In the genomic region with DNA sequence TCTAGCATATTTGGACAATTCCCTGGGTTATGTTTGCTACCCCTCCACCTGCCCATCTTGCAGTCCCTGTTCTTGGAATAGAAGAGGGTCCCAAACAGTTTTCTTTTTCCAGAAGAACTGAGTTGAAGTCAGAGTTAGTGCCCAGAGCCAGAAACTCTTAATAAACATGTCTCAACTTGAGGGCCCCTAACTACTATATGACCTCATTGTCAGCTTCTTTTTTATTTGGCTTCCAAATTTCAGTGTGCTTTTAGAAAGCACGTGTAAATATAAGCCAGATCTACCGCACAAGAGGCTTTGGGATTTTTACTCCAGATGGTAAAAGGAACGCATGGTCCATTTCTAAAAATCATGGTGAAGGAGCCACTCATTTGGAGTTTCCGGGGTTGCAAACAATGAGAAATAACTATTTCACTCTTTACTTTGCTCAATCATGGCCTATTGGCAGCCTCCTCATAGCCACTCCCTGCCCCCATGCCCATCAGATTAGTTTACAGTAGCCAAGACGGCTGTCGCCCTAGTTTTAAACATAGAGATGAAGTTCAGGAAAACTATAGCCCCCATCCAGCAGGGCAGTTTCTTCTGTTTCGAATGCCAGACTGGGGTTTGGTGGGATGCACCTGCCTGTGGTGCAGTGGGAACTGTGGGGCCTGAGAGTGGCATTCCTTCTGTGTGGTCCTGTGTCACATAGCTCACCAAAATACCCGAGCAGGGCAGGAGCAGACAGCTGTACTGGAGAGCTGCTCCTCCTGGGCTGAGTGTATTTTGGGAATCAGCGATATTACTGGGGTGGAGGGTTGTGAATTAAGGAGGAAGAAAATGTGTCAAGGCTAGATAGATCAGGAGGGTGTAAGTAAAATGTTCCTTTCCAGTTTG, we compare ENCODE assay signal across 10 cellular contexts. TPM values are rescaled to one million over a fixed set of nuclear protein-coding genes. Genes with fewer than 3 reads are reported as not detected.
DNase-seq lines count a peak whose midpoint lies in the region; ATAC-seq and TF ChIP-seq lines count a peak whose summit lies in the region.
"Had no signal": no experiment of that assay in that cellular context is flagged by ENCODE, and none has a peak within 500 bp of the region (broad histone marks: within the 10 kb centered on the region; RNA-seq: fewer than 3 reads in every experiment).

No MANE protein-coding gene starts in this region.

- DNase-seq in activated CD4-positive, alpha-beta T cell treated with anti-CD3 and anti-CD28 coated beads, Interleukin-2, amount 10 ng/mL, durations not matched to agents 24 days and 14 days = no peak
- no peak for DNase-seq in activated CD4-positive, alpha-beta T cell treated with anti-CD3 and anti-CD28 coated beads, Interleukin-2, amount 50 U/mL, for 1 hour
- DNase-seq in glutamatergic neuron = no peak
- DNase-seq in sigmoid colon = no peak
- no peak for DNase-seq in testis
- DNase-seq in stimulated activated CD8-positive, alpha-beta memory T cell treated with anti-CD3 and anti-CD28 coated beads, Interleukin-4, amount 100 ng/mL, for 48 hours = no peak
- DNase-seq: SIG-M5; stimulated activated CD4-positive, alpha-beta T cell treated with anti-CD3 and anti-CD28 coated beads, Interleukin-4, amount 100 ng/mL, for 24 hours had no signal

- no peaks in the 10 kb centered on the region for H3K36me3 ChIP-seq in sigmoid colon
- no peaks in the 10 kb centered on the region for H3K36me3 ChIP-seq in testis (ENCODE audit: low read depth, missing control alignments)

- H3K9me3 ChIP-seq in sigmoid colon (no peaks in the 10 kb centered on the region), testis (no peaks in the 10 kb centered on the region)

- H3K4me3 ChIP-seq in sigmoid colon = no peak overlapping the region
- no peak overlapping the region for H3K4me3 ChIP-seq in testis

- H3K27me3 ChIP-seq in sigmoid colon = no peaks in the 10 kb centered on the region
- no peaks in the 10 kb centered on the region for H3K27me3 ChIP-seq in testis

- H3K9me3 Mint-ChIP-seq in activated CD4-positive, alpha-beta T cell treated with anti-CD3 and anti-CD28 coated beads, Interleukin-2, amount 10 ng/mL, durations not matched to agents 24 days and 14 days = no peaks in the 10 kb centered on the region
- H3K9me3 Mint-ChIP-seq in glutamatergic neuron (ENCODE audit: unreplicated experiment) = peaks cover 6% of the 10 kb centered on the region

- TF ChIP-seq CTCF in VCaP (conservative IDR thresholded peaks at IDR 0.05) (no peak), glutamatergic neuron (IDR thresholded peaks at IDR 0.05; ENCODE audit: partially characterized antibody, unreplicated experiment) (no peak), sigmoid colon (IDR thresholded peaks at IDR 0.05) (no peak), testis (IDR thresholded peaks at IDR 0.05) (no peak)

- peaks cover 0 to 24% (median 17%) of the 10 kb centered on the region in 4 donors for H3K4me1 ChIP-seq in sigmoid colon
- no peaks in the 10 kb centered on the region for H3K4me1 ChIP-seq in testis

- ATAC-seq in HG03439 (IDR thresholded peaks at IDR 0.05; ENCODE audit: unreplicated experiment) = no peak

- WGBS in sigmoid colon, 2 donors = 73 to 84% methylated on average over 9 of the region's 9 CpGs
- WGBS in testis, 2 donors = 43 to 46% methylated on average over 9 of the region's 9 CpGs

- intact Hi-C loops in activated CD4-positive, alpha-beta T cell treated with anti-CD3 and anti-CD28 coated beads, Interleukin-2, amount 10 ng/mL, durations not matched to agents 24 days and 14 days (cut with micrococcal nuclease) = loop anchor here (5.0 kb wide), 1 partner anchor 60 kb away; a partner anchor contains a TSS
- intact Hi-C loops in sigmoid colon (cut with DNase I) (loop anchor here (2.0 kb wide), 2 partner anchors 45 to 113 kb away; no protein-coding TSS in a partner anchor), testis (cut with DNase I; ENCODE audit: low total_unique reads) (no loop called here)

- no peak for TF ChIP-seq EP300 in sigmoid colon (IDR thresholded peaks at IDR 0.05)

- peaks cover 17% of the 10 kb centered on the region for H3K4me1 Mint-ChIP-seq in activated CD4-positive, alpha-beta T cell treated with anti-CD3 and anti-CD28 coated beads, Interleukin-2, amount 10 ng/mL, durations not matched to agents 24 days and 14 days
- peaks cover 41% of the 10 kb centered on the region for H3K4me1 Mint-ChIP-seq in glutamatergic neuron (ENCODE audit: low read depth, unreplicated experiment)

- peak overlapping the region; percentile 79 for H3K27ac ChIP-seq in VCaP
- peak overlapping the region; percentile 76 to 88 (median 86) for H3K27ac ChIP-seq in sigmoid colon
- no peak overlapping the region for H3K27ac ChIP-seq in testis

- no peaks in the 10 kb centered on the region for H3K36me3 Mint-ChIP-seq in activated CD4-positive, alpha-beta T cell treated with anti-CD3 and anti-CD28 coated beads, Interleukin-2, amount 10 ng/mL, durations not matched to agents 24 days and 14 days (ENCODE audit: low read depth)
- H3K36me3 Mint-ChIP-seq in glutamatergic neuron (ENCODE audit: unreplicated experiment) = peaks cover 7% of the 10 kb centered on the region

- no peak for TF ChIP-seq POLR2A in sigmoid colon (IDR thresholded peaks at IDR 0.05)
- TF ChIP-seq POLR2A in testis (IDR thresholded peaks at IDR 0.05) = no peak

- no peak overlapping the region for H3K27ac Mint-ChIP-seq in activated CD4-positive, alpha-beta T cell treated with anti-CD3 and anti-CD28 coated beads, Interleukin-2, amount 10 ng/mL, durations not matched to agents 24 days and 14 days
- H3K27ac Mint-ChIP-seq in glutamatergic neuron (ENCODE audit: unreplicated experiment) = no peak overlapping the region

- peak overlapping the region; percentile 86 for H3K4me3 Mint-ChIP-seq in activated CD4-positive, alpha-beta T cell treated with anti-CD3 and anti-CD28 coated beads, Interleukin-2, amount 10 ng/mL, durations not matched to agents 24 days and 14 days
- peak overlapping the region; percentile 96 for H3K4me3 Mint-ChIP-seq in glutamatergic neuron (ENCODE audit: unreplicated experiment)

- H3K27me3 Mint-ChIP-seq in activated CD4-positive, alpha-beta T cell treated with anti-CD3 and anti-CD28 coated beads, Interleukin-2, amount 10 ng/mL, durations not matched to agents 24 days and 14 days = peaks cover 58% of the 10 kb centered on the region
- peaks cover 2% of the 10 kb centered on the region for H3K27me3 Mint-ChIP-seq in glutamatergic neuron (ENCODE audit: unreplicated experiment)

RNA-seq across cellular contexts. Expression of a gene that starts 1.7 kb away (rescaled TPM):
- total RNA-seq in activated CD4-positive, alpha-beta T cell treated with anti-CD3 and anti-CD28 coated beads, Interleukin-2, amount 10 ng/mL, durations not matched to agents 24 days and 14 days = 2.5 and 3.6 TPM in 2 replicates
- total RNA-seq in glutamatergic neuron (ENCODE audit: unreplicated experiment) (49.2 TPM), sigmoid colon (10 to 100 TPM in 1 of 4 donors, 1 to 10 TPM in 3; 5.1 to 27.4 (median 8.9) TPM), testis (10 to 100 TPM; 31.4 to 49.8 TPM)
- polyA plus RNA-seq in sigmoid colon (10 to 100 TPM; 15.6 to 73.3 (median 32.1) TPM), testis (ENCODE audit: insufficient read depth, low read depth, low replicate concordance) (112 TPM)

Comparison
In these comparisons a context has a peak if more than half of its experiments do, and no peak if none do; other contexts are left out.
1. H3K27ac ChIP-seq: peak in VCaP (single experiment) and sigmoid colon (4 of 4); none in testis (0 of 2).